ENCODE assay signal across 8 cellular contexts in the genomic region with DNA sequence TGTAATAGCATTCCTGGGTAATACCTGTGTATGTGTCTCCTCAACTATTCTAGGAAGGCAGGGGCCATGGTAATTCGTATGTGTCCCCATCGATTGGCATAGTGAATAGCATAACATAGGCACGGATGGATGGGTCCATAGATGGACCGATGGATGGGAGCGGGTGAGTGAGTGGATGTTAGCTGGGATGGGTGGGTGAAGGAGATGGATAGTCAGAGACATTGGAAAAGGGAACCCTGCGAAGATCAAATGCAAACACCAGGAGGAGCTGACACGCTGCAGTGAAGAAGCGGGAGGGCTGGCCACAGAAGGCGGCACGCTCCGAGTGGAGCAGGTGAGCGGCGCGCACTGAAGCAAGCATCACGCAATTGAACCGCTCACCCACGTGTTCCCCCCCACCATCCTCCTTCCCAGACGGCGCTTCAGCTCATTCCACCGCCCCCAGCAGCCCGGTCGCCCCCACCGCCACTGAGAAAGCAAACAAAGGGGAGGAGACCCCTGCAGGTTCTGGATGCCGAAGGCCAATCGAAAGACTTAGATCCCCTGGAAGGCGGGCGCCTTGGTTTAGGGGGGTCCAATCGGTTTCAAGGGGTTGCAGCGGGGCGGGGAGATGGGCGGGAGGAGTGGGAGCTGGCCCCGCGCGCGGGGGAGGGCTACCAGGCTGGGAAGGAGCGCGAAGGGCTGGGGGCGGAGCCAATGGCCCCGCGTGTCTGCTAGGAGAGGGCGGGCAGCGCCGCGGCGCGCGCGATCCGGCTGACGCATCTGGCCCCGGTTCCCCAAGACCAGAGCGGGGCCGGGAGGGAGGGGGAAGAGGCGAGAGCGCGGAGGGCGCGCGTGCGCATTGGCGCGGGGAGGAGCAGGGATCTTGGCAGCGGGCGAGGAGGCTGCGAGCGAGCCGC. TPM values are rescaled to one million over a fixed set of nuclear protein-coding genes. Genes with fewer than 3 reads are reported as not detected.
DNase-seq lines count a peak whose midpoint lies in the region; ATAC-seq and TF ChIP-seq lines count a peak whose summit lies in the region.

Gene ARRB2, plus strand, starts transcription at position 839 of the 899 bp plus-strand sequence. CDS start 90 bp downstream, outside the sequence.

- ATAC-seq in GM19043 (IDR thresholded peaks at IDR 0.05; ENCODE audit: low read depth, unreplicated experiment) (peak; percentile 67), HG03378 (IDR thresholded peaks at IDR 0.05; ENCODE audit: unreplicated experiment) (peak; percentile 46)

- DNase-seq in Ammon's horn (ENCODE audit: low spot score), result peak; percentile 99
- DNase-seq in NCI-H460 (ENCODE audit: extremely low read depth, low read depth), result peak; percentile 96
- DNase-seq in activated CD4-positive, alpha-beta T cell treated with anti-CD3 and anti-CD28 coated beads for 1 hour, result peak; percentile 98
- peak; percentile 99 for DNase-seq in cerebellum (ENCODE audit: low spot score)
- peak; percentile 85 for DNase-seq in kidney epithelial cell (ENCODE audit: low read depth)
- DNase-seq in stimulated activated CD4-positive, alpha-beta T cell treated with anti-CD3 and anti-CD28 coated beads, Interleukin-15, amount 100 ng/mL, for 48 hours (ENCODE audit: low read depth in 2 of 2), result peak; percentile 95 to 97

- peak within 1 kb of the TSS; percentile 67 for H3K4me3 ChIP-seq in kidney epithelial cell (ENCODE audit: low read depth, low read length)

- no peaks in the 10 kb centered on the region for H3K27me3 ChIP-seq in kidney epithelial cell (ENCODE audit: control insufficient read depth, insufficient read depth, low read length)

- TF ChIP-seq CTCF in kidney epithelial cell (IDR thresholded peaks at IDR 0.05; ENCODE audit: insufficient read depth, low read length, poor library complexity, severe bottlenecking), result peak; percentile 54

- H3K36me3 ChIP-seq in kidney epithelial cell (ENCODE audit: control insufficient read depth, insufficient read depth, low read length), result no peaks in the 10 kb centered on the region

RNA-seq across cellular contexts. Expression of gene ARRB2, which starts in this region (rescaled TPM):
- 28.8 and 32.9 TPM in 2 replicates for total RNA-seq in NCI-H460 (2014; rRNA removed; shearing (Covaris generic))
- polyA plus RNA-seq in NCI-H460 (2014; cell fraction: nucleus; rRNA removed), result 32.5 and 32.6 TPM in 2 replicates
- 20.7 TPM for total RNA-seq in cerebellum
- total RNA-seq in kidney epithelial cell, result 5.8 and 6.8 TPM in 2 replicates

Comparison
In these comparisons a context has a peak if more than half of its experiments do, and no peak if none do; other contexts are left out.
1. Peak in every context shown above with its lines: DNase-seq, ATAC-seq and H3K4me3 ChIP-seq.